9 cellular contexts compared by ENCODE assay signal in genomic region chr18:62784966-62785413, GRCh38.
DNase-seq lines count a peak whose midpoint lies in the region; ATAC-seq and TF ChIP-seq lines count a peak whose summit lies in the region.
"Had no signal": no experiment of that assay in that cellular context is flagged by ENCODE, and none has a peak within 500 bp of the region (broad histone marks: within the 10 kb centered on the region; RNA-seq: fewer than 3 reads in every experiment).

No MANE protein-coding gene starts in this region.

- H3K9me3 Mint-ChIP-seq in CD8-positive, alpha-beta T cell = no peaks in the 10 kb centered on the region

- no peak overlapping the region for H3K4me3 Mint-ChIP-seq in CD8-positive, alpha-beta T cell

- H3K27ac ChIP-seq in CD8-positive, alpha-beta T cell (ENCODE audit: low read depth, low read length) = no peak overlapping the region

- peaks cover 7% of the 10 kb centered on the region for H3K4me1 ChIP-seq in CD8-positive, alpha-beta T cell (ENCODE audit: insufficient read depth, low read length)

- TF ChIP-seq CTCF in choroid plexus epithelial cell (conservative IDR thresholded peaks at IDR 0.05; ENCODE audit: low read depth, low read length) = no peak
- no peak for TF ChIP-seq CTCF in CD8-positive, alpha-beta T cell (IDR thresholded peaks at IDR 0.05)

- POLR2A ChIA-PET in CD8-positive, alpha-beta T cell (lab: Charles Lee) = interaction anchor here (0.6 kb wide), 1 partner anchor 1029 kb away, joined by 3 read pairs; no protein-coding TSS in a partner anchor

- DNase-seq in EH (ENCODE audit: low read depth) = peak; percentile 83
- peak; percentile 40 to 62 for DNase-seq in NCI-H2081 (lab: John Stamatoyannopoulos, UW)
- peak; percentile 67 for DNase-seq in choroid plexus epithelial cell (ENCODE audit: low read depth)
- DNase-seq in occipital lobe (lab: John Stamatoyannopoulos, UW) = peak; percentile 20
- no peak for DNase-seq in AG08396 (ENCODE audit: low spot score)
- no peak for DNase-seq in KBM-7
- no peak for DNase-seq in CD8-positive, alpha-beta T cell
- DNase-seq: NCI-H1694 had no signal

- no peaks in the 10 kb centered on the region for H3K9me3 ChIP-seq in CD8-positive, alpha-beta T cell (ENCODE audit: low read length)

- no peaks in the 10 kb centered on the region for H3K36me3 ChIP-seq in CD8-positive, alpha-beta T cell (ENCODE audit: insufficient read depth, low read length)

- no peak overlapping the region for H3K27ac Mint-ChIP-seq in CD8-positive, alpha-beta T cell

- in situ Hi-C loops in KBM-7 (cut with MboI; ENCODE audit: low pct_unique_long_range_greater_than_20kb, low sequenced_read_pairs) = no loop called here

- no peaks in the 10 kb centered on the region for H3K36me3 Mint-ChIP-seq in CD8-positive, alpha-beta T cell

- intact Hi-C loops in CD8-positive, alpha-beta T cell (cut with DNase I, micrococcal nuclease) = loop anchor here in 1 of 2 experiments (5.0 kb wide), 1 partner anchor 68 kb away; the partner anchor contains the start of gene PHLPP1

- CTCF ChIA-PET in CD8-positive, alpha-beta T cell (lab: Charles Lee) = interaction anchor here (1.1 kb wide), 1 partner anchor 70 kb away, joined by 3 read pairs; the partner anchor contains the start of gene PHLPP1

- H3K27me3 ChIP-seq in CD8-positive, alpha-beta T cell (ENCODE audit: insufficient read depth, low read length) = no peaks in the 10 kb centered on the region

- H3K4me1 Mint-ChIP-seq in CD8-positive, alpha-beta T cell (ENCODE audit: low read depth) = peaks cover 37% of the 10 kb centered on the region

- H3K27me3 Mint-ChIP-seq in CD8-positive, alpha-beta T cell (ENCODE audit: low read depth) = no peaks in the 10 kb centered on the region

- ATAC-seq in CD8-positive, alpha-beta T cell = no peak
- ATAC-seq in HG02852 (IDR thresholded peaks at IDR 0.05; ENCODE audit: unreplicated experiment) = no peak

- no peak overlapping the region for H3K4me3 ChIP-seq in choroid plexus epithelial cell (ENCODE audit: low read depth, low read length)
- no peak overlapping the region for H3K4me3 ChIP-seq in CD8-positive, alpha-beta T cell (ENCODE audit: low read depth, low read length)

Comparison
In these comparisons a context has a peak if more than half of its experiments do, and no peak if none do; other contexts are left out.
1. DNase-seq: peak in EH (single experiment), NCI-H2081 (2 of 2), choroid plexus epithelial cell (single experiment) and occipital lobe (single experiment); none in AG08396 (single experiment), KBM-7 (single experiment) and CD8-positive, alpha-beta T cell (0 of 7).